In genomic region chr2:85615413-85615728, GRCh38 we compare ENCODE assay signal across 8 cellular contexts. TPM values are rescaled to one million over a fixed set of nuclear protein-coding genes. Genes with fewer than 3 reads are reported as not detected.
A peak's percentile ranks its signal among the peaks of the same experiment; 100 is the strongest.
DNase-seq lines count a peak whose midpoint lies in the region; ATAC-seq and TF ChIP-seq lines count a peak whose summit lies in the region.

No MANE protein-coding gene starts in this region.

- H3K27me3 ChIP-seq in lower lobe of right lung (ENCODE audit: low read depth), result no peaks in the 10 kb centered on the region
- H3K27me3 ChIP-seq in tibial artery, result no peaks in the 10 kb centered on the region

- ATAC-seq in activated naive CD4-positive, alpha-beta T cell treated with anti-CD3 and anti-CD28 coated beads, Interleukin-2, amount 50 U/mL, for 72 hours, result no peak
- no peak for ATAC-seq in activated CD8-positive, alpha-beta T cell treated with anti-CD3 and anti-CD28 coated beads, Interleukin-2, amount 10 ng/mL, durations not matched to agents 7 days and 5 days
- ATAC-seq in lower lobe of right lung (no peak), HG03354 (IDR thresholded peaks at IDR 0.05; ENCODE audit: poor library complexity, severe bottlenecking, unreplicated experiment) (no peak), HG03571 (IDR thresholded peaks at IDR 0.05; ENCODE audit: unreplicated experiment) (no peak)

- POLR2A ChIA-PET in activated CD8-positive, alpha-beta T cell treated with anti-CD3 and anti-CD28 coated beads, Interleukin-2, amount 10 ng/mL, durations not matched to agents 7 days and 5 days (lab: Charles Lee), result interaction anchor here (0.9 to 2.4 kb wide), 5 partner anchors 11 to 75 kb away, joined by 3 to 12 read pairs (median 6); partner anchors contain the start of gene RNF181

- peak overlapping the region; percentile 90 for H3K4me3 ChIP-seq in lower lobe of right lung
- H3K4me3 ChIP-seq in tibial artery, result peak overlapping the region; percentile 82 to 90

- no peaks in the 10 kb centered on the region for H3K27me3 Mint-ChIP-seq in activated naive CD4-positive, alpha-beta T cell treated with anti-CD3 and anti-CD28 coated beads for 36 hours (ENCODE audit: low read depth)
- no peaks in the 10 kb centered on the region for H3K27me3 Mint-ChIP-seq in activated CD8-positive, alpha-beta T cell treated with anti-CD3 and anti-CD28 coated beads, Interleukin-2, amount 10 ng/mL, durations not matched to agents 7 days and 5 days (ENCODE audit: low read depth)

- peaks cover 18% of the 10 kb centered on the region for H3K36me3 ChIP-seq in lower lobe of right lung
- peaks cover 4 to 18% (median 17%) of the 10 kb centered on the region in 3 donors for H3K36me3 ChIP-seq in tibial artery

- peak overlapping the region; percentile 96 for H3K4me3 Mint-ChIP-seq in activated naive CD4-positive, alpha-beta T cell treated with anti-CD3 and anti-CD28 coated beads for 36 hours
- H3K4me3 Mint-ChIP-seq in activated CD8-positive, alpha-beta T cell treated with anti-CD3 and anti-CD28 coated beads, Interleukin-2, amount 10 ng/mL, durations not matched to agents 7 days and 5 days, result peak overlapping the region; percentile 100

- no peak for TF ChIP-seq CTCF in lower lobe of right lung (IDR thresholded peaks at IDR 0.05)
- no peak for TF ChIP-seq CTCF in tibial artery (IDR thresholded peaks at IDR 0.05)

- no peak for DNase-seq in activated naive CD4-positive, alpha-beta T cell treated with anti-CD3 and anti-CD28 coated beads for 36 hours
- no peak for DNase-seq in activated naive CD4-positive, alpha-beta T cell treated with anti-CD3 and anti-CD28 coated beads, Interleukin-2, amount 50 U/mL, for 72 hours (ENCODE audit: low spot score in 2 of 2)
- no peak for DNase-seq in activated CD8-positive, alpha-beta T cell treated with anti-CD3 and anti-CD28 coated beads, Interleukin-2, amount 10 ng/mL, durations not matched to agents 7 days and 5 days
- DNase-seq in lower lobe of right lung (no peak), tibial artery (no peak), NCI-H510A (lab: John Stamatoyannopoulos, UW) (no peak)

- CTCF ChIA-PET in activated naive CD4-positive, alpha-beta T cell treated with anti-CD3 and anti-CD28 coated beads for 36 hours (lab: Charles Lee), result interaction anchor here (1.5 kb wide), 1 partner anchor 22 kb away, joined by 3 read pairs; no protein-coding TSS in a partner anchor
- CTCF ChIA-PET in activated CD8-positive, alpha-beta T cell treated with anti-CD3 and anti-CD28 coated beads, Interleukin-2, amount 10 ng/mL, durations not matched to agents 7 days and 5 days (lab: Charles Lee), result interaction anchor here (1.1 to 3.1 kb wide), 2 partner anchors 11 to 22 kb away, joined by 3 to 22 read pairs; no protein-coding TSS in a partner anchor

- peaks cover 14% of the 10 kb centered on the region for H3K36me3 Mint-ChIP-seq in activated naive CD4-positive, alpha-beta T cell treated with anti-CD3 and anti-CD28 coated beads for 36 hours (ENCODE audit: low read depth)
- H3K36me3 Mint-ChIP-seq in activated naive CD4-positive, alpha-beta T cell treated with anti-CD3 and anti-CD28 coated beads, Interleukin-2, amount 50 U/mL, for 72 hours, result peaks cover 17 to 18% of the 10 kb centered on the region in 2 donors
- H3K36me3 Mint-ChIP-seq in activated CD8-positive, alpha-beta T cell treated with anti-CD3 and anti-CD28 coated beads, Interleukin-2, amount 10 ng/mL, durations not matched to agents 7 days and 5 days (ENCODE audit: low read depth), result peaks cover 19% of the 10 kb centered on the region

- H3K9me3 Mint-ChIP-seq in activated naive CD4-positive, alpha-beta T cell treated with anti-CD3 and anti-CD28 coated beads for 36 hours, result no peaks in the 10 kb centered on the region
- H3K9me3 Mint-ChIP-seq in activated naive CD4-positive, alpha-beta T cell treated with anti-CD3 and anti-CD28 coated beads, Interleukin-2, amount 50 U/mL, for 72 hours, result no peaks in the 10 kb centered on the region
- no peaks in the 10 kb centered on the region for H3K9me3 Mint-ChIP-seq in activated CD8-positive, alpha-beta T cell treated with anti-CD3 and anti-CD28 coated beads, Interleukin-2, amount 10 ng/mL, durations not matched to agents 7 days and 5 days (ENCODE audit: insufficient read depth)

- peak overlapping the region; percentile 94 for H3K27ac Mint-ChIP-seq in activated naive CD4-positive, alpha-beta T cell treated with anti-CD3 and anti-CD28 coated beads for 36 hours
- peak overlapping the region in 1 of 2 donors; percentile 93 for H3K27ac Mint-ChIP-seq in activated naive CD4-positive, alpha-beta T cell treated with anti-CD3 and anti-CD28 coated beads, Interleukin-2, amount 50 U/mL, for 72 hours
- H3K27ac Mint-ChIP-seq in activated CD8-positive, alpha-beta T cell treated with anti-CD3 and anti-CD28 coated beads, Interleukin-2, amount 10 ng/mL, durations not matched to agents 7 days and 5 days, result peak overlapping the region; percentile 100

- intact Hi-C loops in activated naive CD4-positive, alpha-beta T cell treated with anti-CD3 and anti-CD28 coated beads for 36 hours (cut with micrococcal nuclease), result loop anchor here (5.0 to 10.0 kb wide), 3 partner anchors 422 to 829 kb away; partner anchors contain the start of genes KDM3A, POLR1A and PTCD3
- intact Hi-C loops in lower lobe of right lung (cut with DNase I) (no loop called here), tibial artery (cut with DNase I; ENCODE audit: low total_unique reads) (no loop called here)

- peaks cover 36% of the 10 kb centered on the region for H3K4me1 ChIP-seq in lower lobe of right lung
- H3K4me1 ChIP-seq in tibial artery, result peaks cover 0 to 46% (median 23%) of the 10 kb centered on the region in 4 donors

- H3K4me1 Mint-ChIP-seq in activated naive CD4-positive, alpha-beta T cell treated with anti-CD3 and anti-CD28 coated beads for 36 hours (ENCODE audit: low read depth), result peaks cover 28% of the 10 kb centered on the region
- peaks cover 44% of the 10 kb centered on the region for H3K4me1 Mint-ChIP-seq in activated CD8-positive, alpha-beta T cell treated with anti-CD3 and anti-CD28 coated beads, Interleukin-2, amount 10 ng/mL, durations not matched to agents 7 days and 5 days (ENCODE audit: low read depth)

- H3K9me3 ChIP-seq in lower lobe of right lung (no peaks in the 10 kb centered on the region), tibial artery (no peaks in the 10 kb centered on the region)

- H3K27ac ChIP-seq in lower lobe of right lung, result peak overlapping the region; percentile 89
- peak overlapping the region; percentile 84 to 87 for H3K27ac ChIP-seq in tibial artery

RNA-seq across cellular contexts. Expression of gene USP39, which starts 0.6 kb away (rescaled TPM):
- 10 to 100 TPM; 92.3 to 94.6 TPM for total RNA-seq in activated naive CD4-positive, alpha-beta T cell treated with anti-CD3 and anti-CD28 coated beads for 36 hours
- 100 to 1,000 TPM in 1 of 2 donors, 10 to 100 TPM in 1; 70.7 to 105 TPM for total RNA-seq in activated naive CD4-positive, alpha-beta T cell treated with anti-CD3 and anti-CD28 coated beads, Interleukin-2, amount 50 U/mL, for 72 hours
- total RNA-seq in activated CD8-positive, alpha-beta T cell treated with anti-CD3 and anti-CD28 coated beads, Interleukin-2, amount 10 ng/mL, durations not matched to agents 7 days and 5 days, result 10 to 100 TPM; 81.3 to 82.4 TPM
- 40.2 TPM for total RNA-seq in lower lobe of right lung

RNA-seq across cellular contexts. Expression of gene C2orf68, which starts 3.5 kb away (rescaled TPM):
- total RNA-seq in activated naive CD4-positive, alpha-beta T cell treated with anti-CD3 and anti-CD28 coated beads for 36 hours, result 10 to 100 TPM; 29.3 to 31.0 TPM
- total RNA-seq in activated naive CD4-positive, alpha-beta T cell treated with anti-CD3 and anti-CD28 coated beads, Interleukin-2, amount 50 U/mL, for 72 hours, result 10 to 100 TPM; 28.8 to 38.9 TPM
- 10 to 100 TPM; 38.9 to 43.4 TPM for total RNA-seq in activated CD8-positive, alpha-beta T cell treated with anti-CD3 and anti-CD28 coated beads, Interleukin-2, amount 10 ng/mL, durations not matched to agents 7 days and 5 days
- 40.6 TPM for total RNA-seq in lower lobe of right lung

RNA-seq across cellular contexts. Expression of gene TMEM150A, which starts 12.9 kb away (rescaled TPM):
- under 1 TPM; 0.55 to 0.67 TPM for total RNA-seq in activated naive CD4-positive, alpha-beta T cell treated with anti-CD3 and anti-CD28 coated beads for 36 hours
- 1 to 10 TPM in 1 of 2 donors, under 1 TPM in 1; 0.91 to 3.1 TPM for total RNA-seq in activated naive CD4-positive, alpha-beta T cell treated with anti-CD3 and anti-CD28 coated beads, Interleukin-2, amount 50 U/mL, for 72 hours
- 1 to 10 TPM; 1.7 to 1.9 TPM for total RNA-seq in activated CD8-positive, alpha-beta T cell treated with anti-CD3 and anti-CD28 coated beads, Interleukin-2, amount 10 ng/mL, durations not matched to agents 7 days and 5 days
- 28.9 TPM for total RNA-seq in lower lobe of right lung

RNA-seq across cellular contexts. Expression of gene RNF181, which starts 19.8 kb away (rescaled TPM):
- total RNA-seq in activated naive CD4-positive, alpha-beta T cell treated with anti-CD3 and anti-CD28 coated beads for 36 hours, result 10 to 100 TPM; 86.8 to 96.1 TPM
- 100 to 1,000 TPM; 128 to 163 TPM for total RNA-seq in activated naive CD4-positive, alpha-beta T cell treated with anti-CD3 and anti-CD28 coated beads, Interleukin-2, amount 50 U/mL, for 72 hours
- 100 to 1,000 TPM in 1 of 2 experiments, 10 to 100 TPM in 1; 91.0 to 104 TPM for total RNA-seq in activated CD8-positive, alpha-beta T cell treated with anti-CD3 and anti-CD28 coated beads, Interleukin-2, amount 10 ng/mL, durations not matched to agents 7 days and 5 days
- 89.8 TPM for total RNA-seq in lower lobe of right lung

RNA-seq across cellular contexts. Expression of gene VAMP5, which starts 31.1 kb away (rescaled TPM):
- 10 to 100 TPM; 18.4 to 21.8 TPM for total RNA-seq in activated naive CD4-positive, alpha-beta T cell treated with anti-CD3 and anti-CD28 coated beads for 36 hours
- 10 to 100 TPM; 50.6 to 68.0 TPM for total RNA-seq in activated naive CD4-positive, alpha-beta T cell treated with anti-CD3 and anti-CD28 coated beads, Interleukin-2, amount 50 U/mL, for 72 hours
- 10 to 100 TPM; 72.0 to 74.4 TPM for total RNA-seq in activated CD8-positive, alpha-beta T cell treated with anti-CD3 and anti-CD28 coated beads, Interleukin-2, amount 10 ng/mL, durations not matched to agents 7 days and 5 days
- 87.0 TPM for total RNA-seq in lower lobe of right lung
